9 cellular contexts compared by ENCODE assay signal in the genomic region with DNA sequence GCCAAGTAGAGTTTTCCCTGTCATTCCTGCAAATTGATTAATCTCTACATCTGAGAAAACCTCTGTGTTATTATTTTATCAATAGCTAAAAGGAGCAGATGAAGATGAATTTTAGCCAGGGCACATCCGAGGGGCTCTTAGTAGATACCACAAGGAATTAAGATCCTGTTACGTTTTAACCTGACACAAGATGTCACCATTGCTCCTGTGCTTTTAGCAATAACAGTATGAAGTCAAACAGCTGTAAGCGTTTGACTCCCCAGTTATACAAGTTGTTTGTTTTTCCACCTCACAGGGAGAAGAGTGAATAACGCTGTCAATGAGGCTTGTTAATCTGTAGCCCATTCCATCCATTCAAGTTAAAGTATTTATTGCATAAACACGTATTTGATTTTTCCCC.
A peak's percentile ranks its signal among the peaks of the same experiment; 100 is the strongest.
DNase-seq lines count a peak whose midpoint lies in the region; FAIRE-seq and TF ChIP-seq lines count a peak whose summit lies in the region.
"Had no signal": no experiment of that assay in that cellular context is flagged by ENCODE, and none has a peak within 500 bp of the region (broad histone marks: within the 10 kb centered on the region; RNA-seq: fewer than 3 reads in every experiment).

No MANE protein-coding gene starts in this region.

- POLR2A ChIA-PET in endothelial cell of umbilical vein (lab: Charles Lee) = no interaction called here

- dilution Hi-C loops in endothelial cell of umbilical vein (cut with MboI; ENCODE audit: extremely low pct_ligation_motif_present, low sequenced_read_pairs) = no loop called here

- peak; percentile 69 for FAIRE-seq in GM12891 (lab: Jason Lieb, UNC)
- peak; percentile 46 for FAIRE-seq in endothelial cell of umbilical vein (lab: Jason Lieb, UNC)

- H2BK12ac ChIP-seq in neuronal stem cell (ENCODE audit: low read length) = no peak overlapping the region

- H3K4me3 ChIP-seq in endothelial cell of umbilical vein (replicated peaks in 1 of 3; ENCODE audit: insufficient read depth in 1 of 3, low read depth in 1 of 3, low read length in 3 of 3) (no peak overlapping the region), neuronal stem cell (ENCODE audit: low read length in 2 of 2) (no peak overlapping the region), colonic mucosa (no peak overlapping the region)

- H2BK5ac ChIP-seq in neuronal stem cell (ENCODE audit: low read length) = no peak overlapping the region

- H3K79me2 ChIP-seq in endothelial cell of umbilical vein (ENCODE audit: control insufficient read depth, insufficient read depth, low read length) = no peaks in the 10 kb centered on the region

- no CpG with 5 or more reads among the region's 5 CpGs for WGBS in neuronal stem cell (ENCODE audit: extremely low coverage in 2 of 2, insufficient read length in 2 of 2, insufficient replicate concordance in 1 of 2), 2 donors

- intact Hi-C loops in endothelial cell of umbilical vein (cut with micrococcal nuclease) (loop anchor here (5.0 kb wide), 2 partner anchors 282 to 742 kb away; no protein-coding TSS in a partner anchor), colonic mucosa (cut with DNase I) (no loop called here)

- H3K9ac ChIP-seq in endothelial cell of umbilical vein (replicated peaks; ENCODE audit: extremely low read depth, insufficient read depth, low read length) = no peak overlapping the region
- H3K9ac ChIP-seq in neuronal stem cell (ENCODE audit: low read depth, low read length, poor library complexity) = no peak overlapping the region
- H3K9ac ChIP-seq in colonic mucosa (ENCODE audit: low read depth in 2 of 2, low read length in 2 of 2) = no peak overlapping the region

- H4K91ac ChIP-seq in neuronal stem cell (ENCODE audit: low read depth, low read length, poor library complexity) = no peak overlapping the region

- H3K9me3 ChIP-seq in endothelial cell of umbilical vein (replicated peaks; ENCODE audit: control insufficient read depth, insufficient read depth, low read length) = no peaks in the 10 kb centered on the region
- no peaks in the 10 kb centered on the region for H3K9me3 ChIP-seq in neuronal stem cell (replicated peaks in 1 of 2; ENCODE audit: control insufficient read depth in 2 of 2, insufficient read depth in 1 of 2, low read depth in 1 of 2, low read length in 2 of 2)
- no peaks in the 10 kb centered on the region for H3K9me3 ChIP-seq in colonic mucosa

- peak in 1 of 2 donors; percentile 4 for TF ChIP-seq CTCF in endothelial cell of umbilical vein (IDR thresholded peaks at IDR 0.05; ENCODE audit: extremely low read depth in 1 of 2, insufficient read depth in 1 of 2, low read depth in 1 of 2, low read length in 2 of 2)
- TF ChIP-seq CTCF in colonic mucosa (IDR thresholded peaks at IDR 0.05) = no peak

- H3K27ac ChIP-seq in endothelial cell of umbilical vein (ENCODE audit: insufficient read depth, low read depth, low read length) (no peak overlapping the region), neuronal stem cell (replicated peaks; ENCODE audit: low read length) (no peak overlapping the region), colonic mucosa (no peak overlapping the region)

- no peak overlapping the region for H3K4me2 ChIP-seq in endothelial cell of umbilical vein (ENCODE audit: insufficient read depth, low read length)
- H3K4me2 ChIP-seq in neuronal stem cell (ENCODE audit: insufficient read depth, low read length, poor library complexity, severe bottlenecking) = no peak overlapping the region

- no peak for TF ChIP-seq POLR2A in GM12891 (IDR thresholded peaks at IDR 0.05; ENCODE audit: low read depth, low read length)
- TF ChIP-seq POLR2A in endothelial cell of umbilical vein (IDR thresholded peaks at IDR 0.05; ENCODE audit: low read depth, low read length) = no peak

- no peaks in the 10 kb centered on the region for H4K20me1 ChIP-seq in endothelial cell of umbilical vein (replicated peaks; ENCODE audit: control insufficient read depth, extremely low read depth, insufficient read depth, low read length)

- no peaks in the 10 kb centered on the region for H3K9me1 ChIP-seq in endothelial cell of umbilical vein (replicated peaks; ENCODE audit: control insufficient read depth, extremely low read depth, insufficient read depth, low read length)

- no TSS peak for BruUV-seq in endothelial cell of umbilical vein (replicated peaks; lab: Mats Ljungman, UMichigan)

- H2AFZ ChIP-seq in endothelial cell of umbilical vein (ENCODE audit: low read depth, low read length) (no peak overlapping the region), neuronal stem cell (ENCODE audit: low read length) (no peak overlapping the region)

- no peak overlapping the region for H3K23ac ChIP-seq in neuronal stem cell (ENCODE audit: low read depth, low read length, poor library complexity)

- no peak overlapping the region for H3K4ac ChIP-seq in neuronal stem cell (ENCODE audit: low read length)

- H2BK120ac ChIP-seq in neuronal stem cell (ENCODE audit: low read depth, low read length) = no peak overlapping the region

- peak; percentile 21 for DNase-seq in 8988T
- DNase-seq in GM12891 (ENCODE audit: insufficient read length, low spot score) = no peak
- DNase-seq in NCI-H510A treated with DMSO at 0.1 percent for 48 hours (lab: John Stamatoyannopoulos, UW) = peak; percentile 20
- DNase-seq in endothelial cell of umbilical vein (ENCODE audit: low read depth, low spot score) = peak; percentile 36
- no peak for DNase-seq in neuronal stem cell (ENCODE audit: low spot score)
- no peak for DNase-seq in activated CD4-positive, alpha-beta T cell treated with anti-CD3 and anti-CD28 coated beads, Interleukin-2, amount 50 U/mL, for 48 hours
- no peak for DNase-seq in colonic mucosa
- DNase-seq in SKM-1 treated with dmso at 0.1 percent for 144 hours (lab: John Stamatoyannopoulos, UW; ENCODE audit: unreplicated experiment) = no peak
- DNase-seq: DND-41 had no signal

- H2AK5ac ChIP-seq in neuronal stem cell (ENCODE audit: low read depth, low read length) = no peak overlapping the region

- H3K4me1 ChIP-seq in endothelial cell of umbilical vein (ENCODE audit: control insufficient read depth, extremely low read depth, insufficient read depth, low read length) = no peaks in the 10 kb centered on the region
- peaks cover 3 to 12% of the 10 kb centered on the region in 2 donors for H3K4me1 ChIP-seq in neuronal stem cell (ENCODE audit: control insufficient read depth in 2 of 2, insufficient read depth in 1 of 2, low read depth in 1 of 2, low read length in 2 of 2)
- no peaks in the 10 kb centered on the region for H3K4me1 ChIP-seq in colonic mucosa

- no peak overlapping the region for H2BK15ac ChIP-seq in neuronal stem cell (ENCODE audit: low read length)

- H3K18ac ChIP-seq in neuronal stem cell (ENCODE audit: low read length) = no peak overlapping the region

- no peaks in the 10 kb centered on the region for H3K36me3 ChIP-seq in endothelial cell of umbilical vein (ENCODE audit: control insufficient read depth in 2 of 2, extremely low read depth in 1 of 2, insufficient read depth in 2 of 2, low read length in 2 of 2)
- no peaks in the 10 kb centered on the region for H3K36me3 ChIP-seq in neuronal stem cell (replicated peaks in 1 of 2; ENCODE audit: control insufficient read depth in 2 of 2, insufficient read depth in 2 of 2, low read length in 2 of 2)
- no peaks in the 10 kb centered on the region for H3K36me3 ChIP-seq in colonic mucosa

- H3K27me3 ChIP-seq in endothelial cell of umbilical vein (ENCODE audit: control insufficient read depth in 2 of 2, insufficient read depth in 2 of 2, low read length in 2 of 2) (peaks cover 0 to 3% of the 10 kb centered on the region in 2 experiments), neuronal stem cell (ENCODE audit: control insufficient read depth in 3 of 3, insufficient read depth in 3 of 3, low read depth in 1 of 3, low read length in 3 of 3) (no peaks in the 10 kb centered on the region), colonic mucosa (no peaks in the 10 kb centered on the region)

- CTCF ChIA-PET in endothelial cell of umbilical vein (lab: Charles Lee) = interaction anchor here (0.7 to 2.8 kb wide), 13 partner anchors 11 to 734 kb away, joined by 3 to 15 read pairs (median 5); a partner anchor contains a TSS

- H3K14ac ChIP-seq in neuronal stem cell (ENCODE audit: low read length) = no peak overlapping the region

- H4K8ac ChIP-seq in neuronal stem cell (ENCODE audit: low read depth, low read length) = no peak overlapping the region

- no peaks in the 10 kb centered on the region for H3K79me1 ChIP-seq in neuronal stem cell (ENCODE audit: low read depth, low read length)

TF ChIP-seq in GM12891, 5 proteins besides CTCF, POLR2A, EP300 and RAD21:
- no peak for TF ChIP-seq POLR2AphosphoS5 (IDR thresholded peaks at IDR 0.05; ENCODE audit: low read depth, low read length)
- TF ChIP-seq PAX5 (IDR thresholded peaks at IDR 0.05; ENCODE audit: insufficient read depth, low read length, severe bottlenecking) = no peak
- no peak for TF ChIP-seq SPI1 (IDR thresholded peaks at IDR 0.05; ENCODE audit: low read depth, low read length)
- no peak for TF ChIP-seq TAF1 (IDR thresholded peaks at IDR 0.05; ENCODE audit: low read depth, low read length)
- no peak for TF ChIP-seq POU2F2 (IDR thresholded peaks at IDR 0.05; ENCODE audit: low read depth, low read length)

TF ChIP-seq in endothelial cell of umbilical vein, 7 proteins besides CTCF, POLR2A, EP300 and RAD21:
- no peak for TF ChIP-seq EZH2 (IDR thresholded peaks at IDR 0.05; ENCODE audit: borderline replicate concordance, low read depth, low read length, severe bottlenecking)
- TF ChIP-seq, protein P1, sequence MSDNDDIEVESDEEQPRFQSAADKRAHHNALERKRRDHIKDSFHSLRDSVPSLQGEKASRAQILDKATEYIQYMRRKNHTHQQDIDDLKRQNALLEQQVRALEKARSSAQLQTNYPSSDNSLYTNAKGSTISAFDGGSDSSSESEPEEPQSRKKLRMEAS (IDR thresholded peaks at IDR 0.05; ENCODE audit: insufficient read depth, insufficient read length) = no peak
- TF ChIP-seq FOS (IDR thresholded peaks at IDR 0.05; ENCODE audit: borderline replicate concordance, insufficient read depth, low read length) = no peak
- TF ChIP-seq GATA2 (IDR thresholded peaks at IDR 0.05; ENCODE audit: insufficient read depth, insufficient read length, low read depth, low read length) = no peak
- no peak for TF ChIP-seq JUN (IDR thresholded peaks at IDR 0.05; ENCODE audit: borderline replicate concordance, insufficient read depth, insufficient read length, low read depth)
- no peak for TF ChIP-seq POLR2AphosphoS5 (IDR thresholded peaks at IDR 0.05; ENCODE audit: insufficient read depth, low read depth, low read length)
- TF ChIP-seq MYC (IDR thresholded peaks at IDR 0.05; ENCODE audit: low read depth, low read length) = no peak

Comparison
In these comparisons a context has a peak if more than half of its experiments do, and no peak if none do; other contexts are left out.
1. DNase-seq: peak in 8988T (single experiment), NCI-H510A treated with DMSO at 0.1 percent for 48 hours (single experiment) and endothelial cell of umbilical vein (single experiment); none in GM12891 (single experiment), neuronal stem cell (single experiment), activated CD4-positive, alpha-beta T cell treated with anti-CD3 and anti-CD28 coated beads, Interleukin-2, amount 50 U/mL, for 48 hours (0 of 2), colonic mucosa (single experiment) and SKM-1 treated with dmso at 0.1 percent for 144 hours (single experiment).